Comparison of ENCODE assay signal across 8 cellular contexts in genomic region chrX:1537031-1537715, GRCh38. TPM values are rescaled to one million over a fixed set of nuclear protein-coding genes. Genes with fewer than 3 reads are reported as not detected.
DNase-seq lines count a peak whose midpoint lies in the region; ATAC-seq and TF ChIP-seq lines count a peak whose summit lies in the region.

TSS of gene P2RY8 (minus strand) at chrX:1537185. CDS start at chrX:1466558, 70,627 bp downstream.

- peak within 1 kb of the TSS; percentile 62 for H2AFZ ChIP-seq in smooth muscle cell (ENCODE audit: low read depth)

- H3K4me1 ChIP-seq in smooth muscle cell (ENCODE audit: low read depth) = no peaks in the 10 kb centered on the region

- H3K9me3 ChIP-seq in smooth muscle cell (replicated peaks; ENCODE audit: low read depth) = no peaks in the 10 kb centered on the region

- 80% methylated on average over 27 of the region's 27 CpGs for WGBS in smooth muscle cell (ENCODE audit: low lambda C conversion rate)

- H3F3A ChIP-seq in smooth muscle cell (ENCODE audit: low read depth) = no peaks in the 10 kb centered on the region

- no peak within 1 kb of the TSS for H3K4me2 ChIP-seq in smooth muscle cell

- no peak within 1 kb of the TSS for H3K9ac ChIP-seq in smooth muscle cell (ENCODE audit: low read depth)

- no peaks in the 10 kb centered on the region for H4K20me1 ChIP-seq in smooth muscle cell (ENCODE audit: low read depth)

- DNase-seq in NCI-H2107 treated with DMSO at 0.1 percent for 48 hours (lab: John Stamatoyannopoulos, UW; ENCODE audit: unreplicated experiment) = peak; percentile 42
- peak; percentile 53 to 62 for DNase-seq in activated CD8-positive, alpha-beta memory T cell treated with anti-CD3 and anti-CD28 coated beads for 1 hour (ENCODE audit: extremely low read depth in 1 of 2, low read depth in 1 of 2)
- DNase-seq in smooth muscle cell (lab: John Stamatoyannopoulos, UW; ENCODE audit: unreplicated experiment) = no peak
- no peak for DNase-seq in dedifferentiated amniotic fluid mesenchymal stem cell (ENCODE audit: extremely low spot score)
- no peak for DNase-seq in midbrain (lab: John Stamatoyannopoulos, UW)

- H3K36me3 ChIP-seq in smooth muscle cell (ENCODE audit: low read depth) = no peaks in the 10 kb centered on the region

- no peak for TF ChIP-seq CTCF in smooth muscle cell (IDR thresholded peaks at IDR 0.05; ENCODE audit: borderline replicate concordance, insufficient read depth, poor library complexity, severe bottlenecking)

- H3K27me3 ChIP-seq in smooth muscle cell (ENCODE audit: low read depth) = no peaks in the 10 kb centered on the region

- no peaks in the 10 kb centered on the region for H3K79me2 ChIP-seq in smooth muscle cell (ENCODE audit: low read depth)

- peak; percentile 40 for ATAC-seq in GM18508 (IDR thresholded peaks at IDR 0.05; ENCODE audit: insufficient read depth, unreplicated experiment)
- ATAC-seq in HG02678 (IDR thresholded peaks at IDR 0.05; ENCODE audit: unreplicated experiment) = peak; percentile 62
- peak; percentile 76 for ATAC-seq in esophagus mucosa

- H3K27ac ChIP-seq in smooth muscle cell (ENCODE audit: low read depth) = no peak within 1 kb of the TSS

- no peak within 1 kb of the TSS for H3K4me3 ChIP-seq in smooth muscle cell

RNA-seq across cellular contexts. Expression of gene P2RY8, which starts in this region (rescaled TPM):
- total RNA-seq in esophagus mucosa (0.52 TPM), smooth muscle cell (not detected in 2 replicates)
- 0.04 TPM in 1 of 2 replicates, not detected in the other for polyA plus RNA-seq in smooth muscle cell

Comparison
In these comparisons a context has a peak if more than half of its experiments do, and no peak if none do; other contexts are left out.
1. Peak in ATAC-seq in esophagus mucosa; RNA of the gene not detected or under 1 TPM.
2. DNase-seq: peak in NCI-H2107 treated with DMSO at 0.1 percent for 48 hours (single experiment) and activated CD8-positive, alpha-beta memory T cell treated with anti-CD3 and anti-CD28 coated beads for 1 hour (2 of 2); none in smooth muscle cell (single experiment), dedifferentiated amniotic fluid mesenchymal stem cell (single experiment) and midbrain (single experiment).
3. Peak in every context shown above with its lines, with median percentiles within 50 percentile points of each other: ATAC-seq.